8 cellular contexts compared by ENCODE assay signal in genomic region chr9:137188086-137188489, GRCh38. TPM values are rescaled to one million over a fixed set of nuclear protein-coding genes. Genes with fewer than 3 reads are reported as not detected.
A peak's percentile ranks its signal among the peaks of the same experiment; 100 is the strongest.
DNase-seq lines count a peak whose midpoint lies in the region; ATAC-seq and TF ChIP-seq lines count a peak whose summit lies in the region.

No MANE protein-coding gene starts in this region.

- H3K27me3 ChIP-seq in foreskin keratinocyte (no peaks in the 10 kb centered on the region), gastrocnemius medialis (no peaks in the 10 kb centered on the region)

- peak overlapping the region; percentile 85 to 90 for H3K27ac Mint-ChIP-seq in T-cell

- TF ChIP-seq CTCF in foreskin keratinocyte (conservative IDR thresholded peaks at IDR 0.05) = no peak
- no peak for TF ChIP-seq CTCF in gastrocnemius medialis (IDR thresholded peaks at IDR 0.05 in 4 of 5, conservative IDR thresholded peaks at IDR 0.05 in 1 of 5)

- POLR2A ChIA-PET in T-cell (lab: Charles Lee) = interaction anchor here (0.9 to 1.0 kb wide), 2 partner anchors 15 to 53 kb away, joined by 3 read pairs; partner anchors contain the start of gene TUBB4B (in 1 of the 2)

- ATAC-seq in GM19452 (IDR thresholded peaks at IDR 0.05; ENCODE audit: unreplicated experiment) (peak; percentile 5), T-cell (replicated peaks in 1 of 4) (peak in 1 of 4 experiments; percentile 26), foreskin keratinocyte (no peak), gastrocnemius medialis (peak; percentile 13 to 25), HG02973 (IDR thresholded peaks at IDR 0.05; ENCODE audit: unreplicated experiment) (no peak), HG03095 (IDR thresholded peaks at IDR 0.05; ENCODE audit: unreplicated experiment) (no peak)

- H3K4me3 ChIP-seq in gastrocnemius medialis = peak overlapping the region; percentile 68 to 100 (median 97)

- in situ Hi-C loops in gastrocnemius medialis (cut with MboI; ENCODE audit: low sequenced_read_pairs in 4 of 4) = no loop called here

- H3K4me1 ChIP-seq in foreskin keratinocyte (no peaks in the 10 kb centered on the region), gastrocnemius medialis (peaks cover 39 to 44% of the 10 kb centered on the region in 2 donors)

- no peaks in the 10 kb centered on the region for H3K9me3 ChIP-seq in gastrocnemius medialis

- peaks cover 0 to 42% of the 10 kb centered on the region in 2 donors for H3K36me3 ChIP-seq in gastrocnemius medialis

- TF ChIP-seq POLR2A in gastrocnemius medialis (IDR thresholded peaks at IDR 0.05) = no peak

- H3K36me3 Mint-ChIP-seq in T-cell = peaks cover 15% of the 10 kb centered on the region

- CTCF ChIA-PET in T-cell (lab: Charles Lee) = interaction anchor here in 1 of 2 donors (1.4 kb wide), 2 partner anchors 13 to 59 kb away, joined by 3 to 4 read pairs; partner anchors contain the start of gene TPRN

- no peaks in the 10 kb centered on the region for H3K27me3 Mint-ChIP-seq in T-cell

- H3K4me1 Mint-ChIP-seq in T-cell = peaks cover 22 to 46% (median 42%) of the 10 kb centered on the region in 3 donors

- H3K9me3 Mint-ChIP-seq in T-cell = no peaks in the 10 kb centered on the region

- DNase-seq in T-cell (no peak), foreskin keratinocyte (no peak), gastrocnemius medialis (no peak), GM19240 (ENCODE audit: insufficient read length, low spot score) (no peak), NCI-H1417 treated with DMSO at 0.1 percent for 48 hours (lab: John Stamatoyannopoulos, UW) (no peak)

- peak overlapping the region; percentile 87 to 91 (median 88) for H3K4me3 Mint-ChIP-seq in T-cell

- H3K27ac ChIP-seq in foreskin keratinocyte = peak overlapping the region; percentile 4
- H3K27ac ChIP-seq in gastrocnemius medialis = peak overlapping the region; percentile 85 to 98 (median 96)

- intact Hi-C loops in gastrocnemius medialis (cut with DNase I; ENCODE audit: low total_unique reads) = loop anchor here (1.0 to 2.0 kb wide), 6 partner anchors 12 to 102 kb away; partner anchors contain the start of genes MAN1B1, NDOR1, TMEM203 and TPRN

RNA-seq across cellular contexts. Expression of gene ANAPC2, which starts 0.3 kb away (rescaled TPM):
- 100 to 1,000 TPM; 133 to 142 (median 141) TPM for total RNA-seq in T-cell
- total RNA-seq in foreskin keratinocyte = 20.8 TPM in 2 replicates
- 16.4 and 17.2 TPM in 2 replicates for polyA plus RNA-seq in foreskin keratinocyte
- total RNA-seq in gastrocnemius medialis = 10 to 100 TPM; 10.2 to 12.4 (median 10.8) TPM

RNA-seq across cellular contexts. Expression of gene SSNA1, which starts 0.4 kb away (rescaled TPM):
- total RNA-seq in T-cell (10 to 100 TPM; 37.0 to 71.6 (median 64.0) TPM), foreskin keratinocyte (98.8 and 102 TPM in 2 replicates), gastrocnemius medialis (100 to 1,000 TPM in 2 of 4 donors, 10 to 100 TPM in 2; 73.3 to 164 (median 94.4) TPM)
- 174 and 179 TPM in 2 replicates for polyA plus RNA-seq in foreskin keratinocyte

RNA-seq across cellular contexts. Expression of gene TPRN, which starts 12.5 kb away (rescaled TPM):
- total RNA-seq in T-cell (10 to 100 TPM in 3 of 5 donors, 1 to 10 TPM in 2; 5.8 to 12.8 (median 12.1) TPM), foreskin keratinocyte (6.2 and 6.6 TPM in 2 replicates), gastrocnemius medialis (10 to 100 TPM in 1 of 4 donors, 1 to 10 TPM in 3; 3.4 to 10.2 (median 6.3) TPM)
- polyA plus RNA-seq in foreskin keratinocyte = 6.1 TPM in 2 replicates

RNA-seq across cellular contexts. Expression of gene TMEM210, which starts 16.2 kb away (rescaled TPM):
- not detected for total RNA-seq in T-cell
- total RNA-seq in foreskin keratinocyte = not detected in 2 replicates
- polyA plus RNA-seq in foreskin keratinocyte = not detected in 2 replicates
- total RNA-seq in gastrocnemius medialis = not detected

RNA-seq across cellular contexts. Expression of gene TMEM203, which starts 17.4 kb away (rescaled TPM):
- total RNA-seq in T-cell = 10 to 100 TPM; 23.7 to 44.7 (median 42.1) TPM
- 30.5 and 30.8 TPM in 2 replicates for total RNA-seq in foreskin keratinocyte
- polyA plus RNA-seq in foreskin keratinocyte = 39.3 and 41.7 TPM in 2 replicates
- 10 to 100 TPM; 24.7 to 45.9 (median 32.0) TPM for total RNA-seq in gastrocnemius medialis

Comparison
In these comparisons a context has a peak if more than half of its experiments do, and no peak if none do; other contexts are left out.
1. ATAC-seq: peak in GM19452 (single experiment) and gastrocnemius medialis (2 of 2); none in foreskin keratinocyte (single experiment), HG02973 (single experiment) and HG03095 (single experiment).